2 cellular contexts compared by ENCODE assay signal in genomic region chrX:72830701-72831100, GRCh38. TPM values are rescaled to one million over a fixed set of nuclear protein-coding genes. Genes with fewer than 3 reads are reported as not detected.
"Had no signal": no experiment of that assay in that cellular context is flagged by ENCODE, and none has a peak within 500 bp of the region (broad histone marks: within the 10 kb centered on the region; RNA-seq: fewer than 3 reads in every experiment).

No MANE protein-coding gene starts in this region.

RNA-seq across cellular contexts. Expression of gene FAM236D, which starts 22.7 kb away (rescaled TPM):
- total RNA-seq: G401, GM12878 had no signal
- polyA plus RNA-seq: GM12878 had no signal

RNA-seq across cellular contexts. Expression of gene FAM236B, which starts 48.2 kb away (rescaled TPM):
- total RNA-seq: G401, GM12878 had no signal
- polyA plus RNA-seq: GM12878 had no signal

RNA-seq across cellular contexts. Expression of gene DMRTC1B, which starts 54.0 kb away (rescaled TPM):
- total RNA-seq: G401, GM12878 had no signal
